Comparison of ENCODE assay signal across 7 cellular contexts in genomic region chr9:14410-14809, GRCh38. TPM values are rescaled to one million over a fixed set of nuclear protein-coding genes. Genes with fewer than 3 reads are reported as not detected.
A peak's percentile ranks its signal among the peaks of the same experiment; 100 is the strongest.
DNase-seq lines count a peak whose midpoint lies in the region; ATAC-seq, FAIRE-seq and TF ChIP-seq lines count a peak whose summit lies in the region.
"Not testable (repeated sequence)": the region's sequence is repeated elsewhere in the genome, so short reads cannot be mapped to it uniquely, and the experiment has no call there.

No MANE protein-coding gene starts in this region.

- H3K4me1 ChIP-seq in right cardiac atrium (ENCODE audit: control insufficient read depth, insufficient read depth, low read length); mucosa of descending colon (ENCODE audit: low read depth); pancreas; thyroid gland: not testable (repeated sequence)

- not testable (repeated sequence) for TF ChIP-seq POLR2A in thyroid gland (IDR thresholded peaks at IDR 0.05)

- not testable (repeated sequence) for TF ChIP-seq CTCF in brain microvascular endothelial cell (IDR thresholded peaks at IDR 0.05; ENCODE audit: low read depth, low read length, missing control alignments); mucosa of descending colon (IDR thresholded peaks at IDR 0.05); pancreas (IDR thresholded peaks at IDR 0.05); thyroid gland (IDR thresholded peaks at IDR 0.05)

- not testable (repeated sequence) for H3K27me3 ChIP-seq in brain microvascular endothelial cell (replicated peaks); right cardiac atrium (ENCODE audit: control insufficient read depth, insufficient read depth); pancreas; thyroid gland

- H3K36me3 ChIP-seq in brain microvascular endothelial cell (replicated peaks); mucosa of descending colon (ENCODE audit: low read depth); pancreas; thyroid gland: not testable (repeated sequence)

- intact Hi-C loops in Right ventricle myocardium superior (cut with DNase I); right cardiac atrium (cut with DNase I); mucosa of descending colon (cut with DNase I, micrococcal nuclease); pancreas (cut with DNase I); thyroid gland (cut with DNase I): not testable (repeated sequence)

- H3K4me3 ChIP-seq in brain microvascular endothelial cell (ENCODE audit: low read depth, low read length); right cardiac atrium (ENCODE audit: low read length); mucosa of descending colon; pancreas; thyroid gland (replicated peaks in 1 of 3): not testable (repeated sequence)

- peak; percentile 62 for DNase-seq in activated effector memory CD4-positive, alpha-beta T cell treated with anti-CD3 and anti-CD28 coated beads, Interleukin-2, amount 50 U/mL, for 16 hours
- DNase-seq in brain microvascular endothelial cell, result peak; percentile 7
- DNase-seq in Right ventricle myocardium superior, result peak; percentile 58
- peak; percentile 39 to 72 (median 48) for DNase-seq in right cardiac atrium
- peak in 2 of 3 donors; percentile 29 to 57 for DNase-seq in mucosa of descending colon
- peak in 4 of 6 donors; percentile 11 to 84 (median 47) for DNase-seq in pancreas
- peak; percentile 95 to 97 for DNase-seq in thyroid gland

- WGBS in right cardiac atrium, result 71% methylated on average over 7 of the region's 9 CpGs
- WGBS in pancreas, 2 donors, result 59 to 61% methylated on average over 7 of the region's 9 CpGs
- 13 to 24% methylated on average over 4 to 6 of the region's 9 CpGs for WGBS in thyroid gland, 2 donors

- in situ Hi-C loops in brain microvascular endothelial cell (cut with HindIII; ENCODE audit: low pct_ligation_motif_present, low sequenced_read_pairs), result not testable (repeated sequence)

- not testable (repeated sequence) for H3K27ac ChIP-seq in brain microvascular endothelial cell; right cardiac atrium (ENCODE audit: low read length); pancreas; thyroid gland

- not testable (repeated sequence) for FAIRE-seq in pancreas (lab: Jason Lieb, UNC)

- H3K9me3 ChIP-seq in right cardiac atrium (ENCODE audit: control insufficient read depth, low read length); mucosa of descending colon; pancreas; thyroid gland: not testable (repeated sequence)

- not testable (repeated sequence) for ATAC-seq in Right ventricle myocardium superior (ENCODE audit: poor library complexity); right cardiac atrium; mucosa of descending colon; pancreas

RNA-seq across cellular contexts. Expression of gene WASHC1, which starts 14.8 kb away (rescaled TPM):
- total RNA-seq in Right ventricle myocardium superior (12.6 TPM), right cardiac atrium (10 to 100 TPM in 3 of 4 donors, 1 to 10 TPM in 1; 8.2 to 14.6 (median 12.1) TPM), mucosa of descending colon (10 to 100 TPM; 18.4 to 33.8 (median 21.7) TPM), pancreas (10 to 100 TPM in 3 of 6 donors, 1 to 10 TPM in 3; 5.0 to 11.5 (median 10.0) TPM), thyroid gland (10 to 100 TPM in 1 of 4 donors, 1 to 10 TPM in 3; 1.4 to 11.1 (median 6.8) TPM)
- polyA plus RNA-seq in right cardiac atrium (10.8 TPM), pancreas (10 to 100 TPM; 50.6 to 88.2 TPM)

Comparison
In these comparisons a context has a peak if more than half of its experiments do, and no peak if none do; other contexts are left out.
1. DNase-seq: peak in every context shown above with its lines; median percentile 96 in thyroid gland; 62 in activated effector memory CD4-positive, alpha-beta T cell treated with anti-CD3 and anti-CD28 coated beads, Interleukin-2, amount 50 U/mL, for 16 hours; 58 in Right ventricle myocardium superior; 48 in right cardiac atrium; 47 in pancreas; 43 in mucosa of descending colon; 7 in brain microvascular endothelial cell.